In genomic region chr5:168578006-168578405, GRCh38 we compare ENCODE assay signal across 8 cellular contexts. TPM values are rescaled to one million over a fixed set of nuclear protein-coding genes. Genes with fewer than 3 reads are reported as not detected.
DNase-seq lines count a peak whose midpoint lies in the region; ATAC-seq and TF ChIP-seq lines count a peak whose summit lies in the region.

No MANE protein-coding gene starts in this region.

- H3K27ac Mint-ChIP-seq in CD14-positive monocyte = peak overlapping the region in 3 of 7 donors; percentile 85 to 88 (median 87)

- H3K9me3 Mint-ChIP-seq in CD14-positive monocyte = peaks cover 0 to 5% (median 0%) of the 10 kb centered on the region in 7 donors

- H3K27me3 Mint-ChIP-seq in CD14-positive monocyte (ENCODE audit: low read depth in 3 of 3) = peaks cover 0 to 6% (median 0%) of the 10 kb centered on the region in 3 donors

- no peaks in the 10 kb centered on the region for H3K36me3 ChIP-seq in mucosa of descending colon (ENCODE audit: low read depth)

- H3K4me1 ChIP-seq in mucosa of descending colon (ENCODE audit: low read depth) = peaks cover 29% of the 10 kb centered on the region

- H3K4me3 Mint-ChIP-seq in CD14-positive monocyte = peak overlapping the region; percentile 86 to 93

- peaks cover 32% of the 10 kb centered on the region for H3K4me1 Mint-ChIP-seq in CD14-positive monocyte

- peaks cover 0 to 2% of the 10 kb centered on the region in 2 donors for H3K36me3 Mint-ChIP-seq in CD14-positive monocyte

- TF ChIP-seq CTCF in CD14-positive monocyte (IDR thresholded peaks at IDR 0.05) (no peak), cardiac fibroblast (IDR thresholded peaks at IDR 0.05; ENCODE audit: low read depth, low read length) (no peak), mucosa of descending colon (IDR thresholded peaks at IDR 0.05) (no peak)

- no peaks in the 10 kb centered on the region for H3K9me3 ChIP-seq in mucosa of descending colon

- DNase-seq in CD14-positive monocyte (ENCODE audit: low spot score) (no peak), Kasumi-1 (lab: John Stamatoyannopoulos, UW) (peak; percentile 26 to 41), cardiac fibroblast (ENCODE audit: low read depth in 2 of 2) (peak; percentile 30 to 53), mucosa of descending colon (no peak), COR-L47 (lab: John Stamatoyannopoulos, UW) (no peak), NCI-H2171 (lab: John Stamatoyannopoulos, UW) (no peak), NCI-H187 (lab: John Stamatoyannopoulos, UW) (no peak)

- no peak for ATAC-seq in mucosa of descending colon
- no peak for ATAC-seq in GM18907 (IDR thresholded peaks at IDR 0.05; ENCODE audit: unreplicated experiment)

- H3K4me3 ChIP-seq in cardiac fibroblast (replicated peaks in 1 of 2; ENCODE audit: low read depth in 2 of 2, low read length in 2 of 2) (peak overlapping the region; percentile 86 to 97), mucosa of descending colon (peak overlapping the region; percentile 72)

- intact Hi-C loops in CD14-positive monocyte (cut with micrococcal nuclease) (loop anchor here (5.0 kb wide), 1 partner anchor 91 kb away; the partner anchor contains the start of gene RARS1 (in 2 of the 2)), mucosa of descending colon (cut with DNase I, micrococcal nuclease) (no loop called here)

RNA-seq across cellular contexts. Expression of gene PANK3, which starts 1.2 kb away (rescaled TPM):
- polyA plus RNA-seq in CD14-positive monocyte = 10 to 100 TPM in 1 of 2 donors, 1 to 10 TPM in 1; 9.3 to 11.9 TPM
- 100 to 1,000 TPM in 2 of 3 donors, 10 to 100 TPM in 1; 80.7 to 147 (median 125) TPM for total RNA-seq in mucosa of descending colon

RNA-seq across cellular contexts. Expression of gene FBLL1, which starts 48.9 kb away (rescaled TPM):
- polyA plus RNA-seq in CD14-positive monocyte = not detected
- total RNA-seq in mucosa of descending colon = under 1 TPM; 0.26 to 0.76 (median 0.51) TPM

Comparison
In these comparisons a context has a peak if more than half of its experiments do, and no peak if none do; other contexts are left out.
1. DNase-seq: peak in Kasumi-1 (2 of 2) and cardiac fibroblast (2 of 2); none in CD14-positive monocyte (single experiment), mucosa of descending colon (0 of 3), COR-L47 (single experiment), NCI-H2171 (single experiment) and NCI-H187 (0 of 2).
2. intact Hi-C loops: an anchor here in CD14-positive monocyte (5.0 kb wide); none called in mucosa of descending colon.